19 cellular contexts compared by ENCODE assay signal in the genomic region with DNA sequence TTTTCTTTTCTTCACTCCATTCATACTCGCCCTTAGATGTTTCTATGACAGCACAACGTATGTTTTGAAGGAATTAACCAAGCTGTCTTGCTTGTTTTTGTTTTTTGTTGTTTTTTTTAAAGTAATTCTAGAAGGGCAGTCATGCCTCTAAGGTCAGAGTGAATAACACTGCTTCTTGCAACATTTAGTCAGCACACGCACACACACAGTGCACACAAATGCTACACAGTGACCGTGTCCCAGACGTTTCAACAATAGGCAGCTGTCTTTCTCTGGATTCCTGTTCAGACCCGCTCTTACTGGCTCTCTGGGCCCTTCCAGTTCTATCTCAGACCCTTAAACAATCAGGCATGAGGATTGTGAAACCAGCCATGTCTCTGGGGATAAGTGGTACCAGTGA.
"Had no signal": no experiment of that assay in that cellular context is flagged by ENCODE, and none has a peak within 500 bp of the region (broad histone marks: within the 10 kb centered on the region; RNA-seq: fewer than 3 reads in every experiment).

No MANE protein-coding gene starts in this region.

- H3K4me3 ChIP-seq: coronary artery, hepatocyte, mucosa of descending colon, tibial artery, upper lobe of left lung, uterus had no signal

- H3K27ac ChIP-seq: coronary artery, hepatocyte, neutrophil, tibial artery, upper lobe of left lung, uterus had no signal

- DNase-seq: effector CD4-positive, alpha-beta T cell; foreskin melanocyte; head of caudate nucleus; kidney; left colon; mammary epithelial cell; mucosa of descending colon; naive thymus-derived CD8-positive, alpha-beta T cell; right cardiac atrium; stimulated activated CD4-positive, alpha-beta T cell treated with anti-CD3 and anti-CD28 coated beads, Interleukin-4, amount 100 ng/mL, for 1 hour; stimulated activated CD8-positive, alpha-beta memory T cell treated with anti-CD3 and anti-CD28 coated beads, Interleukin-4, amount 100 ng/mL, for 48 hours; tibial artery; upper lobe of left lung; uterus had no signal

- H2AFZ ChIP-seq: hepatocyte had no signal

- H3K4me2 ChIP-seq: hepatocyte had no signal

- H3K27me3 ChIP-seq: hepatocyte, tibial artery, upper lobe of left lung, uterus had no signal

- H3K9me3 ChIP-seq: mucosa of descending colon, neutrophil, tibial artery, upper lobe of left lung, uterus had no signal

- H3K4me1 ChIP-seq: upper lobe of left lung, uterus had no signal

- H3K79me2 ChIP-seq: hepatocyte had no signal

- ATAC-seq: esophagus mucosa; left colon; mucosa of descending colon; naive thymus-derived CD8-positive, alpha-beta T cell; right cardiac atrium; stimulated activated effector memory CD8-positive, alpha-beta T cell treated with anti-CD3 and anti-CD28 coated beads, Interleukin-12 subunit alpha, Interleukin-12 subunit beta, amount 100 ng/mL, for 72 hours had no signal

- H3K36me3 ChIP-seq: neutrophil, tibial artery, upper lobe of left lung, uterus had no signal
